8 cellular contexts compared by ENCODE assay signal in genomic region chr13:106533940-106534843, GRCh38. TPM values are rescaled to one million over a fixed set of nuclear protein-coding genes. Genes with fewer than 3 reads are reported as not detected.
DNase-seq lines count a peak whose midpoint lies in the region; ATAC-seq, FAIRE-seq and TF ChIP-seq lines count a peak whose summit lies in the region.

No MANE protein-coding gene starts in this region.

- H3K9me3 Mint-ChIP-seq in stimulated activated effector memory CD8-positive, alpha-beta T cell treated with anti-CD3 and anti-CD28 coated beads, Interleukin-12 subunit alpha, Interleukin-12 subunit beta, amount 100 ng/mL, for 72 hours: no peaks in the 10 kb centered on the region

- peaks cover 12% of the 10 kb centered on the region for H3K4me1 Mint-ChIP-seq in stimulated activated effector memory CD8-positive, alpha-beta T cell treated with anti-CD3 and anti-CD28 coated beads, Interleukin-12 subunit alpha, Interleukin-12 subunit beta, amount 100 ng/mL, for 72 hours

- no peaks in the 10 kb centered on the region for H3K9me3 ChIP-seq in BLaER1 treated with 17β-estradiol and CSF1 and Interleukin-3, amounts not matched to agents 10 nM and 100 nM (replicated peaks in 1 of 11)
- H3K9me3 ChIP-seq in duodenal mucosa (ENCODE audit: control insufficient read depth in 1 of 2, low read length in 2 of 2): no peaks in the 10 kb centered on the region
- H3K9me3 ChIP-seq in right lobe of liver: no peaks in the 10 kb centered on the region

- peak overlapping the region; percentile 90 for H3K4me3 Mint-ChIP-seq in stimulated activated effector memory CD8-positive, alpha-beta T cell treated with anti-CD3 and anti-CD28 coated beads, Interleukin-12 subunit alpha, Interleukin-12 subunit beta, amount 100 ng/mL, for 72 hours

- H3K9ac ChIP-seq in BLaER1 treated with 17β-estradiol and CSF1 and Interleukin-3, amounts not matched to agents 10 nM and 100 nM: peak overlapping the region; percentile 75 to 92 (median 85)
- H3K9ac ChIP-seq in duodenal mucosa (ENCODE audit: low read depth in 1 of 2, low read length in 2 of 2): peak overlapping the region; percentile 84 to 85

- FAIRE-seq in HTR-8/SVneo (lab: Jason Lieb, UNC) (no peak), GM12891 (lab: Jason Lieb, UNC) (no peak)

- peak overlapping the region; percentile 95 to 100 (median 98) for H3K4me2 ChIP-seq in BLaER1 treated with 17β-estradiol and CSF1 and Interleukin-3, amounts not matched to agents 10 nM and 100 nM

- ATAC-seq in right lobe of liver: no peak
- ATAC-seq in stimulated activated effector memory CD8-positive, alpha-beta T cell treated with anti-CD3 and anti-CD28 coated beads, Interleukin-12 subunit alpha, Interleukin-12 subunit beta, amount 100 ng/mL, for 72 hours: no peak

- 12% methylated on average over 8 of the region's 89 CpGs for WGBS in right lobe of liver (ENCODE audit: insufficient coverage, low coverage, low lambda C conversion rate, missing lambda C conversion rate)

- peak; percentile 13 for DNase-seq in HTR-8/SVneo (ENCODE audit: insufficient read length, low spot score)
- DNase-seq in activated CD4-positive, alpha-beta T cell treated with anti-CD3 and anti-CD28 coated beads for 48 hours: peak; percentile 34
- peak; percentile 53 to 62 (median 54) for DNase-seq in right lobe of liver
- DNase-seq in stimulated activated effector memory CD8-positive, alpha-beta T cell treated with anti-CD3 and anti-CD28 coated beads, Interleukin-12 subunit alpha, Interleukin-12 subunit beta, amount 100 ng/mL, for 72 hours (ENCODE audit: low spot score in 2 of 2): peak; percentile 8 to 61
- DNase-seq in GM12891 (ENCODE audit: insufficient read length, low spot score): no peak
- no peak for DNase-seq in NOMO-1 treated with DMSO at 0.1 percent for 48 hours (lab: John Stamatoyannopoulos, UW; ENCODE audit: unreplicated experiment)

- H3K27me3 ChIP-seq in BLaER1 treated with 17β-estradiol and CSF1 and Interleukin-3, amounts not matched to agents 10 nM and 100 nM: no peaks in the 10 kb centered on the region
- H3K27me3 ChIP-seq in duodenal mucosa (ENCODE audit: control insufficient read depth in 1 of 2, insufficient read depth in 2 of 2, low read length in 2 of 2) (no peaks in the 10 kb centered on the region), right lobe of liver (peaks cover 0 to 8% of the 10 kb centered on the region in 2 donors)

- TF ChIP-seq CTCF in right lobe of liver (IDR thresholded peaks at IDR 0.05): no peak

- no peak overlapping the region for H3K27ac Mint-ChIP-seq in stimulated activated effector memory CD8-positive, alpha-beta T cell treated with anti-CD3 and anti-CD28 coated beads, Interleukin-12 subunit alpha, Interleukin-12 subunit beta, amount 100 ng/mL, for 72 hours

- TF ChIP-seq POLR2A in right lobe of liver (IDR thresholded peaks at IDR 0.05) (no peak), GM12891 (IDR thresholded peaks at IDR 0.05; ENCODE audit: low read depth, low read length) (no peak)

- peak overlapping the region; percentile 76 to 98 (median 88) for H3K4me3 ChIP-seq in BLaER1 treated with 17β-estradiol and CSF1 and Interleukin-3, amounts not matched to agents 10 nM and 100 nM
- H3K4me3 ChIP-seq in duodenal mucosa (ENCODE audit: low read depth in 1 of 2, low read length in 2 of 2) (peak overlapping the region; percentile 71 to 85), right lobe of liver (peak overlapping the region; percentile 37 to 68 (median 39))

- H3K36me3 Mint-ChIP-seq in stimulated activated effector memory CD8-positive, alpha-beta T cell treated with anti-CD3 and anti-CD28 coated beads, Interleukin-12 subunit alpha, Interleukin-12 subunit beta, amount 100 ng/mL, for 72 hours: peaks cover 5% of the 10 kb centered on the region

- peaks cover 0 to 31% (median 0%) of the 10 kb centered on the region in 11 experiments; a peak in 8 of 22 replicates for H3K36me3 ChIP-seq in BLaER1 treated with 17β-estradiol and CSF1 and Interleukin-3, amounts not matched to agents 10 nM and 100 nM
- H3K36me3 ChIP-seq in duodenal mucosa (ENCODE audit: control insufficient read depth in 1 of 2, insufficient read depth in 2 of 2, low read length in 2 of 2): no peaks in the 10 kb centered on the region
- no peaks in the 10 kb centered on the region for H3K36me3 ChIP-seq in right lobe of liver

- intact Hi-C loops in right lobe of liver (cut with DNase I): no loop called here

- H3K27ac ChIP-seq in BLaER1 treated with 17β-estradiol and CSF1 and Interleukin-3, amounts not matched to agents 10 nM and 100 nM: peak overlapping the region in 10 of 11 experiments; percentile 1 to 86 (median 81); a peak in 19 of 22 replicates
- H3K27ac ChIP-seq in duodenal mucosa (ENCODE audit: low read depth, low read length) (peak overlapping the region; percentile 33), right lobe of liver (peak overlapping the region; percentile 9 to 51 (median 35))

- peaks cover 30 to 51% (median 44%) of the 10 kb centered on the region in 10 experiments for H3K4me1 ChIP-seq in BLaER1 treated with 17β-estradiol and CSF1 and Interleukin-3, amounts not matched to agents 10 nM and 100 nM
- H3K4me1 ChIP-seq in duodenal mucosa (ENCODE audit: control insufficient read depth in 1 of 2, insufficient read depth in 2 of 2, low read length in 2 of 2) (peaks cover 12 to 22% of the 10 kb centered on the region in 2 donors), right lobe of liver (peaks cover 0 to 21% (median 4%) of the 10 kb centered on the region in 4 donors)

- H4K20me1 ChIP-seq in BLaER1 treated with 17β-estradiol and CSF1 and Interleukin-3, amounts not matched to agents 10 nM and 100 nM: peaks cover 0 to 80% (median 62%) of the 10 kb centered on the region in 11 experiments; a peak in 18 of 22 replicates

TF ChIP-seq in GM12891, 5 proteins besides CTCF, POLR2A, EP300 and RAD21:
- TF ChIP-seq SPI1 (IDR thresholded peaks at IDR 0.05; ENCODE audit: low read depth, low read length) (no peak), POLR2AphosphoS5 (IDR thresholded peaks at IDR 0.05; ENCODE audit: low read depth, low read length) (no peak), TAF1 (IDR thresholded peaks at IDR 0.05; ENCODE audit: low read depth, low read length) (no peak), PAX5 (IDR thresholded peaks at IDR 0.05; ENCODE audit: insufficient read depth, low read length, severe bottlenecking) (no peak), POU2F2 (IDR thresholded peaks at IDR 0.05; ENCODE audit: low read depth, low read length) (no peak)

RNA-seq across cellular contexts. Expression of gene EFNB2, which starts 1.3 kb away (rescaled TPM):
- total RNA-seq in right lobe of liver: 1 to 10 TPM; 2.3 to 9.8 (median 3.9) TPM
- polyA plus RNA-seq in GM12891 (2012; ENCODE audit: low read depth, missing spikeins): 0.10 TPM

RNA-seq across cellular contexts. Expression of gene ARGLU1, which starts 33.7 kb away (rescaled TPM):
- total RNA-seq in right lobe of liver: 10 to 100 TPM; 19.9 to 35.6 (median 32.0) TPM
- 113 TPM for polyA plus RNA-seq in GM12891 (2012; ENCODE audit: low read depth, missing spikeins)

Comparison
In these comparisons a context has a peak if more than half of its experiments do, and no peak if none do; other contexts are left out.
1. DNase-seq: peak in HTR-8/SVneo (single experiment), activated CD4-positive, alpha-beta T cell treated with anti-CD3 and anti-CD28 coated beads for 48 hours (single experiment), right lobe of liver (3 of 3) and stimulated activated effector memory CD8-positive, alpha-beta T cell treated with anti-CD3 and anti-CD28 coated beads, Interleukin-12 subunit alpha, Interleukin-12 subunit beta, amount 100 ng/mL, for 72 hours (2 of 2); none in GM12891 (single experiment) and NOMO-1 treated with DMSO at 0.1 percent for 48 hours (single experiment).
2. Peak in every context shown above with its lines, with median percentiles within 50 percentile points of each other: H3K27ac ChIP-seq and H3K4me3 ChIP-seq.